Comparison of ENCODE assay signal across 8 cellular contexts in genomic region chrX:76427560-76428242, GRCh38. TPM values are rescaled to one million over a fixed set of nuclear protein-coding genes. Genes with fewer than 3 reads are reported as not detected.
DNase-seq lines count a peak whose midpoint lies in the region; ATAC-seq and TF ChIP-seq lines count a peak whose summit lies in the region.

MAGEE1 (plus strand) TSS chrX:76427710; CDS start chrX:76427931, 221 bp downstream.

- H3K27ac ChIP-seq in SK-N-MC (no peak within 1 kb of the TSS), upper lobe of left lung (peak within 1 kb of the TSS in 2 of 4 donors; percentile 11 to 41)

- H3K36me3 ChIP-seq in SK-N-MC (ENCODE audit: insufficient read depth, low read length) (no peaks in the 10 kb centered on the region), adipocyte (ENCODE audit: control insufficient read depth, insufficient read depth, low read length, severe bottlenecking) (no peaks in the 10 kb centered on the region), upper lobe of left lung (no peaks in the 10 kb centered on the region)

- H3K4me1 ChIP-seq in adipocyte (ENCODE audit: control insufficient read depth, insufficient read depth, low read length), result no peaks in the 10 kb centered on the region
- H3K4me1 ChIP-seq in upper lobe of left lung, result peaks cover 0 to 8% (median 0%) of the 10 kb centered on the region in 4 donors

- H3K9me3 ChIP-seq in SK-N-MC (ENCODE audit: low read depth, low read length) (no peaks in the 10 kb centered on the region), adipocyte (ENCODE audit: control insufficient read depth, low read length) (no peaks in the 10 kb centered on the region), upper lobe of left lung (no peaks in the 10 kb centered on the region)

- H3K27me3 ChIP-seq in adipocyte (replicated peaks; ENCODE audit: control insufficient read depth, insufficient read depth, low read length) (peaks cover 11% of the 10 kb centered on the region), upper lobe of left lung (no peaks in the 10 kb centered on the region)

- TF ChIP-seq EP300 in upper lobe of left lung (IDR thresholded peaks at IDR 0.05), result no peak

- WGBS in upper lobe of left lung, 2 donors, result 3 to 40% methylated on average over 11 to 33 of the region's 42 CpGs

- TF ChIP-seq CTCF in upper lobe of left lung (IDR thresholded peaks at IDR 0.05), result no peak

- H3K9ac ChIP-seq in SK-N-MC (ENCODE audit: insufficient read length) (peak within 1 kb of the TSS; percentile 70), adipocyte (ENCODE audit: low read length) (peak within 1 kb of the TSS; percentile 83)

- peak in 1 of 4 donors; percentile 30 for TF ChIP-seq POLR2A in upper lobe of left lung (IDR thresholded peaks at IDR 0.05)

- peak within 1 kb of the TSS; percentile 77 for H3K4me3 ChIP-seq in SK-N-MC
- peak within 1 kb of the TSS; percentile 86 for H3K4me3 ChIP-seq in adipocyte (ENCODE audit: low read length)
- H3K4me3 ChIP-seq in upper lobe of left lung, result peak within 1 kb of the TSS; percentile 12 to 68 (median 63)

- in situ Hi-C loops in KBM-7 (cut with MboI; ENCODE audit: low pct_unique_long_range_greater_than_20kb, low sequenced_read_pairs), result no loop called here

- peak; percentile 26 for DNase-seq in DMS114 treated with DMSO at 0.1 percent for 48 hours (lab: John Stamatoyannopoulos, UW; ENCODE audit: unreplicated experiment)
- peak; percentile 88 for DNase-seq in KBM-7
- peak; percentile 1 for DNase-seq in SK-N-MC (ENCODE audit: low read depth, low spot score)
- DNase-seq in adipocyte (ENCODE audit: low read depth), result peak; percentile 80
- peak; percentile 77 for DNase-seq in left cardiac atrium
- peak; percentile 90 for DNase-seq in posterior vena cava (ENCODE audit: low spot score)
- peak; percentile 60 to 95 for DNase-seq in upper lobe of left lung

- ATAC-seq in GM21576 (IDR thresholded peaks at IDR 0.05; ENCODE audit: unreplicated experiment), result peak; percentile 87
- peak; percentile 96 to 99 for ATAC-seq in left cardiac atrium
- peak; percentile 89 to 97 for ATAC-seq in upper lobe of left lung (ENCODE audit: low FRiP score in 2 of 2)

- intact Hi-C loops in left cardiac atrium (cut with DNase I), result no loop called here
- intact Hi-C loops in posterior vena cava (cut with DNase I), result no loop called here

RNA-seq across cellular contexts. Expression of gene MAGEE1, which starts in this region (rescaled TPM):
- total RNA-seq in left cardiac atrium, result 1 to 10 TPM; 2.8 to 3.7 TPM
- 1 to 10 TPM; 2.6 to 3.1 TPM for total RNA-seq in posterior vena cava
- 1 to 10 TPM; 1.2 to 2.4 (median 2.0) TPM for total RNA-seq in upper lobe of left lung

Comparison
In these comparisons a context has a peak if more than half of its experiments do, and no peak if none do; other contexts are left out.
1. DNase-seq: peak in every context shown above with its lines; median percentile 90 in posterior vena cava; 88 in KBM-7; 80 in adipocyte; 78 in upper lobe of left lung; 77 in left cardiac atrium; 26 in DMS114 treated with DMSO at 0.1 percent for 48 hours; 1 in SK-N-MC.